ENCODE assay signal across 9 cellular contexts in the genomic region with DNA sequence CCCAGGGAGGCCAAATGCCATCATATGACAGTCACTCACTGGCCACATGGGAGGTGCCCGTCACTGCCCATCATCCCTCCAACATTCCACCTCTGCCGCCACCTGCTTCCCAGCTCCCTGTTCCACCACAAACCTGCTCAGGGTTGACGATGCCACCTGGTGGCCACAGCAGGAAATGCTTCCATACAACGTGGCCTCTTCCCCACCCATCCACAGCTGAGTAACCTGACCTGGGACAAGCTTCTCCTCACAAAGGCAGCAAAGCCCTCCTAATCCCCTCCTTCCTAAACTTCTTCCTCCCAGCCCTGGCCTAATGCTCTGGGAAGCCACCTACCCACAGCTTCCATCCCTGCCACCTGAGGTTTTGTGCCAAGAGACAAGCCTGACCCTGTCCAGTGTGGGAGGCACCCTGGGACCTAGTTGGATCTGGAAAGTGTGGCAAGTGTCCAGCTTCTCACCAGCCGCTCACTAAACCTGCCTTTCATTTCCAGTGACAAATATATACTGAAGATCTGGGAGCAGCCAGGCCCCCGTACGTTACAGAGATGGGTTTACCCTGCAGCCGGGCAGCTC. TPM values are rescaled to one million over a fixed set of nuclear protein-coding genes. Genes with fewer than 3 reads are reported as not detected.
DNase-seq lines count a peak whose midpoint lies in the region; ATAC-seq and TF ChIP-seq lines count a peak whose summit lies in the region.
"Had no signal": no experiment of that assay in that cellular context is flagged by ENCODE, and none has a peak within 500 bp of the region (broad histone marks: within the 10 kb centered on the region; RNA-seq: fewer than 3 reads in every experiment).

No MANE protein-coding gene starts in this region.

- peak overlapping the region in 2 of 8 donors; percentile 9 to 47 for H3K4me3 Mint-ChIP-seq in naive B cell
- H3K4me3 Mint-ChIP-seq: stimulated activated naive CD8-positive, alpha-beta T cell treated with anti-CD3 and anti-CD28 coated beads, Interleukin-15, Interleukin-2, amounts not matched to agents 100 ng/mL and 50 ng/mL, for 24 hours had no signal

- peaks cover 2 to 7% (median 6%) of the 10 kb centered on the region in 7 donors for H3K9me3 Mint-ChIP-seq in naive B cell

- H3K36me3 Mint-ChIP-seq in naive B cell, result peaks cover 0 to 7% of the 10 kb centered on the region in 2 donors

- no peak for ATAC-seq in naive B cell (ENCODE audit: low read depth in 2 of 2)
- no peak for ATAC-seq in GM21360 (IDR thresholded peaks at IDR 0.05; ENCODE audit: unreplicated experiment)
- ATAC-seq in GM18858 (IDR thresholded peaks at IDR 0.05; ENCODE audit: unreplicated experiment), result no peak

- peak; percentile 78 for DNase-seq in activated CD8-positive, alpha-beta memory T cell treated with anti-CD3 and anti-CD28 coated beads, Interleukin-2, amount 50 U/mL, for 48 hours
- no peak for DNase-seq in activated CD8-positive, alpha-beta memory T cell treated with anti-CD3 and anti-CD28 coated beads, Interleukin-2, amount 50 U/mL, for 4 hours
- peak; percentile 64 for DNase-seq in NCI-H1694 (lab: John Stamatoyannopoulos, UW)
- DNase-seq in cardiac fibroblast (ENCODE audit: low read depth in 2 of 2), result peak in 1 of 2 donors; percentile 53
- DNase-seq in naive B cell, result no peak
- DNase-seq in GM19238 (ENCODE audit: insufficient read length, low spot score), result no peak

- H3K4me1 Mint-ChIP-seq in naive B cell, result peaks cover 18 to 39% (median 33%) of the 10 kb centered on the region in 3 donors

- H3K4me3 ChIP-seq in cardiac fibroblast (replicated peaks in 1 of 2; ENCODE audit: low read depth in 2 of 2, low read length in 2 of 2), result no peak overlapping the region

- H3K27ac Mint-ChIP-seq in naive B cell, result peak overlapping the region in 4 of 6 donors; percentile 39 to 80 (median 68)
- H3K27ac Mint-ChIP-seq: stimulated activated naive CD8-positive, alpha-beta T cell treated with anti-CD3 and anti-CD28 coated beads, Interleukin-15, Interleukin-2, amounts not matched to agents 100 ng/mL and 50 ng/mL, for 24 hours had no signal

- no peaks in the 10 kb centered on the region for H3K27me3 Mint-ChIP-seq in naive B cell

- peak; percentile 72 for TF ChIP-seq CTCF in cardiac fibroblast (IDR thresholded peaks at IDR 0.05; ENCODE audit: low read depth, low read length)

RNA-seq across cellular contexts. Expression of a gene that starts 4.3 kb away (rescaled TPM):
- polyA plus RNA-seq in naive B cell (ENCODE audit: low read depth in 6 of 6), result 1 to 10 TPM in 3 of 6 donors, under 1 TPM in 3; 0.29 to 3.6 (median 0.96) TPM

Comparison
In these comparisons a context has a peak if more than half of its experiments do, and no peak if none do; other contexts are left out.
1. DNase-seq: peak in activated CD8-positive, alpha-beta memory T cell treated with anti-CD3 and anti-CD28 coated beads, Interleukin-2, amount 50 U/mL, for 48 hours (single experiment) and NCI-H1694 (single experiment); none in activated CD8-positive, alpha-beta memory T cell treated with anti-CD3 and anti-CD28 coated beads, Interleukin-2, amount 50 U/mL, for 4 hours (single experiment), naive B cell (single experiment) and GM19238 (single experiment).